ENCODE assay signal across 10 cellular contexts in genomic region chr6:107677399-107677798, GRCh38.
"Had no signal": no experiment of that assay in that cellular context is flagged by ENCODE, and none has a peak within 500 bp of the region (broad histone marks: within the 10 kb centered on the region; RNA-seq: fewer than 3 reads in every experiment).

No MANE protein-coding gene starts in this region.

- DNase-seq: GM23248, GOT3, H7, HCEC 1CT, HFFc6 had no signal

- ATAC-seq: GM23338, HCT116 had no signal

- H3K36me3 ChIP-seq: HAP-1 had no signal

- H2AFZ ChIP-seq: GM23248, GM23338 had no signal

- H3K4me2 ChIP-seq: GM23338 had no signal

- H3K4me3 ChIP-seq: GM23248, GM23338, HAP-1 had no signal

- H3K9ac ChIP-seq: GM23248 had no signal

- FAIRE-seq: H1, H54 had no signal

- H3K9me3 ChIP-seq: HAP-1 had no signal

- H3K27ac ChIP-seq: GM23248 had no signal
